Comparison of ENCODE assay signal across 2 cellular contexts in genomic region chr16:21021316-21021715, GRCh38.
A peak's percentile ranks its signal among the peaks of the same experiment; 100 is the strongest.
TF ChIP-seq lines count a peak whose summit lies in the region.

No MANE protein-coding gene starts in this region.

TF ChIP-seq in liver, 16 proteins besides CTCF, POLR2A, EP300 and RAD21:
- TF ChIP-seq REST (IDR thresholded peaks at IDR 0.05) = no peak
- TF ChIP-seq NR2F2 (IDR thresholded peaks at IDR 0.05) = no peak
- TF ChIP-seq EGR1 (IDR thresholded peaks at IDR 0.05; ENCODE audit: low read depth in 2 of 2) = no peak
- peak; percentile 91 to 92 for TF ChIP-seq HNF4A (conservative IDR thresholded peaks at IDR 0.05)
- peak; percentile 82 to 90 for TF ChIP-seq RXRA (IDR thresholded peaks at IDR 0.05)
- TF ChIP-seq FOXA1 (IDR thresholded peaks at IDR 0.05) = no peak
- peak; percentile 79 for TF ChIP-seq SP1 (IDR thresholded peaks at IDR 0.05)
- peak; percentile 65 for TF ChIP-seq MAX (IDR thresholded peaks at IDR 0.05)
- no peak for TF ChIP-seq GABPA (IDR thresholded peaks at IDR 0.05 in 1 of 2, conservative IDR thresholded peaks at IDR 0.05 in 1 of 2)
- TF ChIP-seq TAF1 (conservative IDR thresholded peaks at IDR 0.05) = no peak
- TF ChIP-seq ATF3 (IDR thresholded peaks at IDR 0.05) = no peak
- peak; percentile 70 for TF ChIP-seq HNF4G (IDR thresholded peaks at IDR 0.05)
- peak in 1 of 2 donors; percentile 57 for TF ChIP-seq JUND (IDR thresholded peaks at IDR 0.05)
- TF ChIP-seq ZBTB33 (IDR thresholded peaks at IDR 0.05) = peak; percentile 49
- TF ChIP-seq FOXA2 (IDR thresholded peaks at IDR 0.05) = no peak
- peak; percentile 80 for TF ChIP-seq YY1 (IDR thresholded peaks at IDR 0.05)

TF ChIP-seq in HepG2, 621 proteins besides CTCF, POLR2A, EP300 and RAD21 (continued from another document):
- TF ChIP-seq HMGXB3 (CRISPR knock-in tag; IDR thresholded peaks at IDR 0.05; ENCODE audit: borderline replicate concordance) (no peak), MYC (CRISPR knock-in tag; IDR thresholded peaks at IDR 0.05; ENCODE audit: borderline replicate concordance) (no peak), IKZF1 (IDR thresholded peaks at IDR 0.05) (no peak), ZNF660 (CRISPR knock-in tag; IDR thresholded peaks at IDR 0.05; ENCODE audit: borderline replicate concordance, low read depth) (no peak), TEAD2 (CRISPR knock-in tag; IDR thresholded peaks at IDR 0.05) (no peak), TFDP1 (CRISPR knock-in tag; IDR thresholded peaks at IDR 0.05; ENCODE audit: borderline replicate concordance) (no peak), ZNF501 (CRISPR knock-in tag; IDR thresholded peaks at IDR 0.05) (no peak), MYPOP (CRISPR knock-in tag; IDR thresholded peaks at IDR 0.05) (no peak), FOXO4 (CRISPR knock-in tag; conservative IDR thresholded peaks at IDR 0.05) (no peak), ZNF609 (CRISPR knock-in tag; IDR thresholded peaks at IDR 0.05; ENCODE audit: borderline replicate concordance) (no peak)
TF ChIP-seq in HepG2: peak in this region for 0.
